In the genomic region with DNA sequence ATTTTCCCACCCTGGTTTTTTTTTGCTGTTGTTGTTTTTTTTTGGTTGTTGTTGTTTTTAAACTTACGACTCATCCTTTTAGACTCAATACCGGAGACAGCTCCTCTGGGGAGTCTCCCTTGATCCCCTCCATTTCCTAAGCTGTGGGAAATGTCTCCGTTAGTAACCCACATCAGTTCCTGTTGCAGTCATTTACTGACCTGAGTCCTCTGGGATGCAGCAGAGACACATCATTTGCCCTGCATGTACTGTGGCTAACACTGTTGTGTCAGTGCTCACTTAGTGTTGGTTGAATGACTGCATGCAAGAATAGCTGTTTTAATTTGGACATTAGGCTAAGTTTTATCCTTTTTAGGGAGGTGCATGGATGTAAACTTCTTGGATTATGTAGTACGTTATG, we compare ENCODE assay signal across 9 cellular contexts.
A peak's percentile ranks its signal among the peaks of the same experiment; 100 is the strongest.
DNase-seq lines count a peak whose midpoint lies in the region; ATAC-seq and TF ChIP-seq lines count a peak whose summit lies in the region.
"Had no signal": no experiment of that assay in that cellular context is flagged by ENCODE, and none has a peak within 500 bp of the region (broad histone marks: within the 10 kb centered on the region; RNA-seq: fewer than 3 reads in every experiment).

No MANE protein-coding gene starts in this region.

- ATAC-seq in GM21447 (IDR thresholded peaks at IDR 0.05; ENCODE audit: unreplicated experiment) (peak; percentile 30), HG03045 (IDR thresholded peaks at IDR 0.05; ENCODE audit: unreplicated experiment) (no peak)

- peaks cover 57% of the 10 kb centered on the region for H3K4me1 Mint-ChIP-seq in activated naive CD8-positive, alpha-beta T cell (ENCODE audit: low read depth)

- H3K27me3 Mint-ChIP-seq in activated naive CD8-positive, alpha-beta T cell, result no peaks in the 10 kb centered on the region

- H3K4me1 ChIP-seq in ACC112 (ENCODE audit: control insufficient read depth, insufficient read depth, low read length, unreplicated experiment) (peaks cover 67% of the 10 kb centered on the region), Peyer's patch (peaks cover 0 to 5% (median 2%) of the 10 kb centered on the region in 4 donors)

- peak; percentile 61 for DNase-seq in islet precursor cell
- DNase-seq in Peyer's patch, result no peak
- DNase-seq in AG08396 (ENCODE audit: low spot score), result no peak
- no peak for DNase-seq in activated gamma-delta T cell (lab: John Stamatoyannopoulos, UW)
- DNase-seq: NCI-H1105 had no signal

- H3K4me3 ChIP-seq in ACC112 (ENCODE audit: low read depth, low read length) (no peak overlapping the region), Peyer's patch (no peak overlapping the region)

- TF ChIP-seq CTCF in Peyer's patch (IDR thresholded peaks at IDR 0.05), result no peak

- no peaks in the 10 kb centered on the region for H3K9me3 Mint-ChIP-seq in activated naive CD8-positive, alpha-beta T cell (ENCODE audit: low read depth)

- H3K36me3 Mint-ChIP-seq in activated naive CD8-positive, alpha-beta T cell, result peaks cover 14% of the 10 kb centered on the region

- H3K79me2 ChIP-seq in ACC112 (ENCODE audit: control insufficient read depth, insufficient read depth, low read length, unreplicated experiment), result peaks cover 90% of the 10 kb centered on the region

- no peak overlapping the region for H2AFZ ChIP-seq in ACC112 (ENCODE audit: low read length, unreplicated experiment)

- no peaks in the 10 kb centered on the region for H3K27me3 ChIP-seq in ACC112 (ENCODE audit: insufficient read depth, low read length)
- no peaks in the 10 kb centered on the region for H3K27me3 ChIP-seq in Peyer's patch

- H3K9me3 ChIP-seq in Peyer's patch, result no peaks in the 10 kb centered on the region

- no peak for TF ChIP-seq POLR2A in Peyer's patch (IDR thresholded peaks at IDR 0.05)

- peak overlapping the region; percentile 77 for H3K27ac ChIP-seq in ACC112 (ENCODE audit: low read depth, low read length)
- H3K27ac ChIP-seq in Peyer's patch, result no peak overlapping the region

- peak overlapping the region; percentile 75 for H3K27ac Mint-ChIP-seq in activated naive CD8-positive, alpha-beta T cell

- H3K4me3 Mint-ChIP-seq in activated naive CD8-positive, alpha-beta T cell, result no peak overlapping the region

- H3K36me3 ChIP-seq in ACC112 (ENCODE audit: insufficient read depth, low read length) (0 out of 2 replicates have a peak, but pooled peaks cover under 1% of the 10 kb centered on the region), Peyer's patch (no peaks in the 10 kb centered on the region)
